11 cellular contexts compared by ENCODE assay signal in genomic region chr10:72702868-72703581, GRCh38. TPM values are rescaled to one million over a fixed set of nuclear protein-coding genes. Genes with fewer than 3 reads are reported as not detected.
A peak's percentile ranks its signal among the peaks of the same experiment; 100 is the strongest.
DNase-seq lines count a peak whose midpoint lies in the region; ATAC-seq, FAIRE-seq and TF ChIP-seq lines count a peak whose summit lies in the region.
"Had no signal": no experiment of that assay in that cellular context is flagged by ENCODE, and none has a peak within 500 bp of the region (broad histone marks: within the 10 kb centered on the region; RNA-seq: fewer than 3 reads in every experiment).

No MANE protein-coding gene starts in this region.

- peak; percentile 47 for DNase-seq in RCC 7860 (ENCODE audit: low spot score)
- DNase-seq in mesenchymal stem cell, result peak; percentile 68
- DNase-seq in D721Med (ENCODE audit: insufficient read length, low spot score), result no peak
- DNase-seq in A172 (ENCODE audit: low spot score), result no peak
- DNase-seq in NCI-H2029 treated with DMSO at 0.1 percent for 48 hours (lab: John Stamatoyannopoulos, UW), result no peak
- DNase-seq in medulla oblongata (ENCODE audit: extremely low spot score), result no peak
- DNase-seq: SHP77 treated with DMSO at 0.1 percent for 48 hours, stomach had no signal

- H4K91ac ChIP-seq in mesenchymal stem cell (ENCODE audit: low read length), result no peak overlapping the region

- H2BK5ac ChIP-seq in mesenchymal stem cell (ENCODE audit: low read depth, low read length, poor library complexity, severe bottlenecking), result no peak overlapping the region

- H3K36me3 ChIP-seq in mesenchymal stem cell (ENCODE audit: control insufficient read depth in 1 of 2, insufficient read depth in 2 of 2, low read depth in 1 of 2, low read length in 2 of 2), result no peaks in the 10 kb centered on the region
- H3K36me3 ChIP-seq: stomach had no signal

- peaks cover 13% of the 10 kb centered on the region for H3K79me1 ChIP-seq in mesenchymal stem cell (replicated peaks; ENCODE audit: low read length, poor library complexity, severe bottlenecking)

- H3K27ac ChIP-seq in mesenchymal stem cell (ENCODE audit: low read length, poor library complexity, severe bottlenecking), result no peak overlapping the region

- H3K4me1 ChIP-seq in mesenchymal stem cell (ENCODE audit: control insufficient read depth, insufficient read depth, low read depth, low read length), result peaks cover 7% of the 10 kb centered on the region

- H3K14ac ChIP-seq in mesenchymal stem cell (ENCODE audit: low read length in 2 of 2), result no peak overlapping the region

- H3K9ac ChIP-seq in mesenchymal stem cell (ENCODE audit: low read length), result peak overlapping the region; percentile 79

- H2BK120ac ChIP-seq in mesenchymal stem cell (ENCODE audit: low read depth, low read length), result no peak overlapping the region

- TF ChIP-seq CTCF in D721Med (IDR thresholded peaks at IDR 0.05; ENCODE audit: insufficient read depth, missing control alignments), result no peak

- FAIRE-seq in RCC 7860 (lab: Jason Lieb, UNC) (peak; percentile 67), D721Med (lab: Jason Lieb, UNC) (no peak)
- FAIRE-seq: frontal cortex had no signal

- H4K8ac ChIP-seq in mesenchymal stem cell (ENCODE audit: low read length), result no peak overlapping the region

- no peak overlapping the region for H3K18ac ChIP-seq in mesenchymal stem cell (ENCODE audit: low read depth in 1 of 2, low read length in 2 of 2)

- no peak overlapping the region for H3K4me2 ChIP-seq in mesenchymal stem cell (ENCODE audit: low read length, poor library complexity, severe bottlenecking)

- 93% methylated on average over 2 of the region's 3 CpGs for WGBS in mesenchymal stem cell

- no peak overlapping the region for H2BK15ac ChIP-seq in mesenchymal stem cell (ENCODE audit: low read depth, poor library complexity, severe bottlenecking)

- H3K9me3 ChIP-seq in mesenchymal stem cell (ENCODE audit: control insufficient read depth, low read length), result no peaks in the 10 kb centered on the region
- H3K9me3 ChIP-seq: stomach had no signal

- no peak overlapping the region for H2BK12ac ChIP-seq in mesenchymal stem cell (ENCODE audit: low read length in 2 of 2)

- no peak overlapping the region for H3K23ac ChIP-seq in mesenchymal stem cell (ENCODE audit: low read length in 2 of 2)

- H3K27me3 ChIP-seq in mesenchymal stem cell (ENCODE audit: control insufficient read depth in 1 of 2, insufficient read depth in 1 of 2, low read length in 2 of 2), result no peaks in the 10 kb centered on the region
- H3K27me3 ChIP-seq: stomach had no signal

- H3K4me3 ChIP-seq in mesenchymal stem cell (ENCODE audit: insufficient read depth in 1 of 2, low read depth in 1 of 2, low read length in 2 of 2), result no peak overlapping the region
- H3K4me3 ChIP-seq: stomach had no signal

- no peak overlapping the region for H3K4ac ChIP-seq in mesenchymal stem cell (ENCODE audit: low read depth in 1 of 2, low read length in 2 of 2)

- no peak overlapping the region for H2AFZ ChIP-seq in mesenchymal stem cell (ENCODE audit: low read depth, low read length)

- no peak overlapping the region for H2AK5ac ChIP-seq in mesenchymal stem cell (ENCODE audit: low read length, severe bottlenecking)

- ATAC-seq in GM18498 (IDR thresholded peaks at IDR 0.05; ENCODE audit: unreplicated experiment) (peak; percentile 66), GM21825 (IDR thresholded peaks at IDR 0.05; ENCODE audit: unreplicated experiment) (peak; percentile 62)

RNA-seq across cellular contexts. Expression of gene MCU, which starts 11.1 kb away (rescaled TPM):
- polyA plus RNA-seq in mesenchymal stem cell (2013, experiment 1 of 2), result 17.3 TPM
- polyA plus RNA-seq in mesenchymal stem cell (2013, experiment 2 of 2), result 17.6 TPM
- 49.7 and 65.2 TPM in 2 replicates for total RNA-seq in A172 (2014; rRNA removed; shearing (Covaris generic))

Comparison
In these comparisons a context has a peak if more than half of its experiments do, and no peak if none do; other contexts are left out.
1. DNase-seq: peak in RCC 7860 (single experiment) and mesenchymal stem cell (single experiment); none in D721Med (single experiment), A172 (single experiment), NCI-H2029 treated with DMSO at 0.1 percent for 48 hours (single experiment) and medulla oblongata (single experiment).